Comparison of ENCODE assay signal across 1 cellular context in genomic region chr11:62732830-62733229, GRCh38.
TF ChIP-seq lines count a peak whose summit lies in the region.

No MANE protein-coding gene starts in this region.

TF ChIP-seq in A549, 52 proteins besides CTCF, POLR2A, EP300 and RAD21 (continued from another document):
- no peak for TF ChIP-seq EHMT2 (IDR thresholded peaks at IDR 0.05; ENCODE audit: low read depth)
- TF ChIP-seq MAX (IDR thresholded peaks at IDR 0.05) = no peak
- TF ChIP-seq NFE2L2 (conservative IDR thresholded peaks at IDR 0.05; ENCODE audit: low read length) = no peak
- no peak for TF ChIP-seq POLR2AphosphoS2 (conservative IDR thresholded peaks at IDR 0.05; ENCODE audit: low read length)
- TF ChIP-seq RARB (CRISPR knock-in tag; IDR thresholded peaks at IDR 0.05) = no peak
- TF ChIP-seq RFX5 (IDR thresholded peaks at IDR 0.05) = no peak
